31 cellular contexts compared by ENCODE assay signal in genomic region chr5:121783700-121784099, GRCh38.
"Had no signal": no experiment of that assay in that cellular context is flagged by ENCODE, and none has a peak within 500 bp of the region (broad histone marks: within the 10 kb centered on the region; RNA-seq: fewer than 3 reads in every experiment).

No MANE protein-coding gene starts in this region.

- H3K9me3 ChIP-seq: MG63, SJCRH30 had no signal

- H3K27ac Mint-ChIP-seq: T-cell had no signal

- DNase-seq: Kasumi-1, MG63, NCI-H1048, NCI-H1092 treated with DMSO at 0.1 percent for 48 hours, NCI-H1105 treated with DMSO at 0.1 percent for 48 hours, NCI-H1417, NCI-H1436, NCI-H146, NCI-H1694, NCI-H187, NCI-H1930, NCI-H2029 treated with DMSO at 0.1 percent for 48 hours, NCI-H2081 treated with DMSO at 0.1 percent for 48 hours, NCI-H2107, NCI-H2171, NCI-H2227 treated with DMSO at 0.1 percent for 48 hours, NCI-H345, NCI-H446, NCI-H510A treated with DMSO at 0.1 percent for 48 hours, NCI-H524 treated with DMSO at 0.1 percent for 48 hours, NCI-H526 treated with DMSO at 0.1 percent for 48 hours, PC-9, SHP77, SIG-M5, SJCRH30, T-cell had no signal

- H3K4me2 ChIP-seq: PC-9 had no signal

- H3K36me3 Mint-ChIP-seq: T-cell had no signal

- H3K36me3 ChIP-seq: MG63, SJCRH30 had no signal

- H3K27me3 ChIP-seq: MG63, SJCRH30 had no signal

- H2AFZ ChIP-seq: PC-9 had no signal

- H3K4me3 ChIP-seq: MG63, PC-9, SJCRH30, SK-N-MC had no signal

- ATAC-seq: Panc1, Right ventricle myocardium inferior, SK-N-SH treated with all-trans-retinoic acid at 6 μM for 48 hours, T-cell had no signal

- H3K27me3 Mint-ChIP-seq: T-cell had no signal

- H3K4me1 ChIP-seq: SJCRH30 had no signal

- H3K4me1 Mint-ChIP-seq: T-cell had no signal

- H3K4me3 Mint-ChIP-seq: T-cell had no signal

- H3K27ac ChIP-seq: PC-9, RWPE1, SJCRH30, SK-N-MC had no signal
